8 cellular contexts compared by ENCODE assay signal in genomic region chr1:193104906-193105820, GRCh38. TPM values are rescaled to one million over a fixed set of nuclear protein-coding genes. Genes with fewer than 3 reads are reported as not detected.
DNase-seq lines count a peak whose midpoint lies in the region; ATAC-seq lines count a peak whose summit lies in the region.

GLRX2 (minus strand) TSS chr1:193105414; CDS start chr1:193105382, 32 bp downstream.

- H3K18ac ChIP-seq in mesenchymal stem cell (ENCODE audit: low read depth in 1 of 2, low read length in 2 of 2), result peak within 1 kb of the TSS; percentile 72 to 95

- H2BK120ac ChIP-seq in mesenchymal stem cell (ENCODE audit: low read depth, low read length), result no peak within 1 kb of the TSS

- H3K4me3 ChIP-seq in effector memory CD4-positive, alpha-beta T cell (ENCODE audit: insufficient read depth, low read depth, low read length, poor library complexity, severe bottlenecking), result peak within 1 kb of the TSS; percentile 87
- H3K4me3 ChIP-seq in mesenchymal stem cell (ENCODE audit: insufficient read depth in 1 of 2, low read depth in 1 of 2, low read length in 2 of 2), result peak within 1 kb of the TSS; percentile 83 to 95

- peaks cover 6% of the 10 kb centered on the region for H3K79me1 ChIP-seq in mesenchymal stem cell (replicated peaks; ENCODE audit: low read length, poor library complexity, severe bottlenecking)

- H3K4me2 ChIP-seq in mesenchymal stem cell (ENCODE audit: low read length, poor library complexity, severe bottlenecking), result peak within 1 kb of the TSS; percentile 86

- H2BK5ac ChIP-seq in mesenchymal stem cell (ENCODE audit: low read depth, low read length, poor library complexity, severe bottlenecking), result no peak within 1 kb of the TSS

- H3K9ac ChIP-seq in mesenchymal stem cell (ENCODE audit: low read length), result peak within 1 kb of the TSS; percentile 97

- peak within 1 kb of the TSS in 1 of 2 experiments; percentile 71 for H2BK12ac ChIP-seq in mesenchymal stem cell (ENCODE audit: low read length in 2 of 2)

- H3K27me3 ChIP-seq in effector memory CD4-positive, alpha-beta T cell (replicated peaks; ENCODE audit: control insufficient read depth, insufficient read depth, low read length, poor library complexity, severe bottlenecking), result no peaks in the 10 kb centered on the region
- H3K27me3 ChIP-seq in mesenchymal stem cell (ENCODE audit: control insufficient read depth in 1 of 2, insufficient read depth in 1 of 2, low read length in 2 of 2), result no peaks in the 10 kb centered on the region

- no peak within 1 kb of the TSS for H2BK15ac ChIP-seq in mesenchymal stem cell (ENCODE audit: low read depth, poor library complexity, severe bottlenecking)

- H3K23ac ChIP-seq in mesenchymal stem cell (ENCODE audit: low read length in 2 of 2), result peak within 1 kb of the TSS in 1 of 2 experiments; percentile 40

- peak within 1 kb of the TSS; percentile 51 for H3K27ac ChIP-seq in effector memory CD4-positive, alpha-beta T cell (ENCODE audit: insufficient read depth, low read length, poor library complexity, severe bottlenecking)
- H3K27ac ChIP-seq in mesenchymal stem cell (ENCODE audit: low read length, poor library complexity, severe bottlenecking), result peak within 1 kb of the TSS; percentile 90

- H3K36me3 ChIP-seq in effector memory CD4-positive, alpha-beta T cell (ENCODE audit: control insufficient read depth, insufficient read depth, low read length), result no peaks in the 10 kb centered on the region
- H3K36me3 ChIP-seq in mesenchymal stem cell (ENCODE audit: control insufficient read depth in 1 of 2, insufficient read depth in 2 of 2, low read depth in 1 of 2, low read length in 2 of 2), result peaks cover 1 to 7% of the 10 kb centered on the region in 2 experiments

- peak within 1 kb of the TSS; percentile 25 to 88 for H3K4ac ChIP-seq in mesenchymal stem cell (ENCODE audit: low read depth in 1 of 2, low read length in 2 of 2)

- H4K8ac ChIP-seq in mesenchymal stem cell (ENCODE audit: low read length), result peak within 1 kb of the TSS; percentile 15

- peak within 1 kb of the TSS; percentile 76 for H2AFZ ChIP-seq in mesenchymal stem cell (ENCODE audit: low read depth, low read length)

- H4K91ac ChIP-seq in mesenchymal stem cell (ENCODE audit: low read length), result peak within 1 kb of the TSS; percentile 61

- H3K4me1 ChIP-seq in effector memory CD4-positive, alpha-beta T cell (ENCODE audit: control insufficient read depth, insufficient read depth, low read length, poor library complexity, severe bottlenecking), result peaks cover 17% of the 10 kb centered on the region
- peaks cover 1% of the 10 kb centered on the region for H3K4me1 ChIP-seq in mesenchymal stem cell (ENCODE audit: control insufficient read depth, insufficient read depth, low read depth, low read length)

- H2AK5ac ChIP-seq in mesenchymal stem cell (ENCODE audit: low read length, severe bottlenecking), result no peak within 1 kb of the TSS

- H3K9me3 ChIP-seq in effector memory CD4-positive, alpha-beta T cell (ENCODE audit: control insufficient read depth, low read length), result no peaks in the 10 kb centered on the region
- H3K9me3 ChIP-seq in mesenchymal stem cell (ENCODE audit: control insufficient read depth, low read length), result no peaks in the 10 kb centered on the region

- peak within 1 kb of the TSS in 1 of 2 experiments; percentile 97 for H3K14ac ChIP-seq in mesenchymal stem cell (ENCODE audit: low read length in 2 of 2)

- ATAC-seq in GM19452 (IDR thresholded peaks at IDR 0.05; ENCODE audit: unreplicated experiment) (peak; percentile 86), HG03571 (IDR thresholded peaks at IDR 0.05; ENCODE audit: unreplicated experiment) (peak; percentile 89)

- under 1% methylated on average over 61 of the region's 73 CpGs for WGBS in mesenchymal stem cell

- DNase-seq in COLO668 (lab: John Stamatoyannopoulos, UW; ENCODE audit: unreplicated experiment), result peak; percentile 94
- peak; percentile 62 to 69 for DNase-seq in NOMO-1 (lab: John Stamatoyannopoulos, UW; ENCODE audit: unreplicated experiment in 2 of 2)
- DNase-seq in activated CD8-positive, alpha-beta memory T cell treated with anti-CD3 and anti-CD28 coated beads for 4 hours (ENCODE audit: low read depth in 2 of 2), result peak; percentile 55 to 62
- DNase-seq in effector memory CD4-positive, alpha-beta T cell, result peak; percentile 38
- peak; percentile 93 for DNase-seq in mesenchymal stem cell
- peak; percentile 24 for DNase-seq in stimulated activated CD8-positive, alpha-beta memory T cell treated with anti-CD3 and anti-CD28 coated beads, Interleukin-12 subunit alpha, Interleukin-12 subunit beta, amount 100 ng/mL, for 24 hours (ENCODE audit: extremely low read depth)

RNA-seq across cellular contexts. Expression of gene GLRX2, which starts in this region (rescaled TPM):
- 28.8 TPM for polyA plus RNA-seq in mesenchymal stem cell (2013, experiment 1 of 2)
- 29.9 TPM for polyA plus RNA-seq in mesenchymal stem cell (2013, experiment 2 of 2)

Comparison
In these comparisons a context has a peak if more than half of its experiments do, and no peak if none do; other contexts are left out.
1. Peak in every context shown above with its lines: DNase-seq, ATAC-seq, H3K4me3 ChIP-seq and H3K27ac ChIP-seq.
2. DNase-seq: peak in every context shown above with its lines; median percentile 94 in COLO668; 93 in mesenchymal stem cell; 66 in NOMO-1; 58 in activated CD8-positive, alpha-beta memory T cell treated with anti-CD3 and anti-CD28 coated beads for 4 hours; 38 in effector memory CD4-positive, alpha-beta T cell; 24 in stimulated activated CD8-positive, alpha-beta memory T cell treated with anti-CD3 and anti-CD28 coated beads, Interleukin-12 subunit alpha, Interleukin-12 subunit beta, amount 100 ng/mL, for 24 hours.